In genomic region chr18:74092922-74093321, GRCh38 we compare ENCODE assay signal across 8 cellular contexts. TPM values are rescaled to one million over a fixed set of nuclear protein-coding genes. Genes with fewer than 3 reads are reported as not detected.
"Had no signal": no experiment of that assay in that cellular context is flagged by ENCODE, and none has a peak within 500 bp of the region (broad histone marks: within the 10 kb centered on the region; RNA-seq: fewer than 3 reads in every experiment).

No MANE protein-coding gene starts in this region.

- H2AFZ ChIP-seq: GM23248 had no signal

- ATAC-seq: K562 had no signal

- H3K27ac ChIP-seq: GM23248 had no signal

- H3K4me3 ChIP-seq: GM23248, K562 had no signal

- FAIRE-seq: H54, HTR-8/SVneo, K562 had no signal

- DNase-seq: GM23248, GOT3, H9, HCEC 1CT had no signal

- H3K9ac ChIP-seq: GM23248 had no signal

RNA-seq across cellular contexts. Expression of gene FBXO15, which starts 54.7 kb away (rescaled TPM):
- total RNA-seq: HT-29 had no signal
